Comparison of ENCODE assay signal across 2 cellular contexts in the genomic region with DNA sequence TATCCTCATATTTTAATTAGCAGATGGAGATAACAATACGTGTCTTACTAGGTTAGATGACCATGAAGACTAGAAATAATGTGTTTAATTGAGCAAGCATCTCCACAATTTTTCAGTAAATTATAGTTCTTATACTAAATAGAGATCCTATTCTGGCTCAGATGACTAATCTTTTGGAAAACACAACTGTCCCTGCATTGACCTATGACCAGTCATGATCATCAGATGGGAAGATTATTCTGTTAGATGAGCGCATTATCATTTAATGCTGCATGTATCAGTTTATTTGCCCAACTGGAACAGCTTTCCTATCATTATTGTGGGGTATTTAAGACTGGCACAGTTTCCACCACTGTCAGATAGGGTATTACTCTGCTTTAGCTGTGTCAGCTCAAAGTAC.
TF ChIP-seq lines count a peak whose summit lies in the region.

No MANE protein-coding gene starts in this region.

TF ChIP-seq in SK-N-SH, 30 proteins besides CTCF, POLR2A, EP300 and RAD21 (continued from another document):
- TF ChIP-seq, protein P1, sequence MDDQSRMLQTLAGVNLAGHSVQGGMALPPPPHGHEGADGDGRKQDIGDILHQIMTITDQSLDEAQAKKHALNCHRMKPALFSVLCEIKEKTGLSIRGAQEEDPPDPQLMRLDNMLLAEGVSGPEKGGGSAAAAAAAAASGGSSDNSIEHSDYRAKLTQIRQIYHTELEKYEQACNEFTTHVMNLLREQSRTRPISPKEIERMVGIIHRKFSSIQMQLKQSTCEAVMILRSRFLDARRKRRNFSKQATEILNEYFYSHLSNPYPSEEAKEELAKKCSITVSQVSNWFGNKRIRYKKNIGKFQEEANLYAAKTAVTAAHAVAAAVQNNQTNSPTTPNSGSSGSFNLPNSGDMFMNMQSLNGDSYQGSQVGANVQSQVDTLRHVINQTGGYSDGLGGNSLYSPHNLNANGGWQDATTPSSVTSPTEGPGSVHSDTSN (IDR thresholded peaks at IDR 0.05): 0 out of 2 replicates have a peak, but pooled peaks have one; percentile 3
- TF ChIP-seq FOXM1 (IDR thresholded peaks at IDR 0.05; ENCODE audit: low read depth): no peak
- TF ChIP-seq RXRA (IDR thresholded peaks at IDR 0.05; ENCODE audit: borderline replicate concordance, low read depth): peak; percentile 88
- no peak for TF ChIP-seq TAF1 (IDR thresholded peaks at IDR 0.05; ENCODE audit: borderline replicate concordance, low read depth, low read length)
- peak; percentile 24; the same call in 1 of the 2 replicates for TF ChIP-seq JUND (IDR thresholded peaks at IDR 0.05)
- TF ChIP-seq, protein P2, sequence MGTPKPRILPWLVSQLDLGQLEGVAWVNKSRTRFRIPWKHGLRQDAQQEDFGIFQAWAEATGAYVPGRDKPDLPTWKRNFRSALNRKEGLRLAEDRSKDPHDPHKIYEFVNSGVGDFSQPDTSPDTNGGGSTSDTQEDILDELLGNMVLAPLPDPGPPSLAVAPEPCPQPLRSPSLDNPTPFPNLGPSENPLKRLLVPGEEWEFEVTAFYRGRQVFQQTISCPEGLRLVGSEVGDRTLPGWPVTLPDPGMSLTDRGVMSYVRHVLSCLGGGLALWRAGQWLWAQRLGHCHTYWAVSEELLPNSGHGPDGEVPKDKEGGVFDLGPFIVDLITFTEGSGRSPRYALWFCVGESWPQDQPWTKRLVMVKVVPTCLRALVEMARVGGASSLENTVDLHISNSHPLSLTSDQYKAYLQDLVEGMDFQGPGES (IDR thresholded peaks at IDR 0.05; ENCODE audit: low read depth, low read length): no peak
- no peak for TF ChIP-seq MEF2A (IDR thresholded peaks at IDR 0.05; ENCODE audit: borderline replicate concordance, low read depth)
- no peak for TF ChIP-seq POLR2AphosphoS5 (IDR thresholded peaks at IDR 0.05; ENCODE audit: low read depth, low read length)
- peak; percentile 43; the same call in 1 of the 2 replicates for TF ChIP-seq TCF12 (IDR thresholded peaks at IDR 0.05)
- no peak for TF ChIP-seq RCOR1 (IDR thresholded peaks at IDR 0.05; ENCODE audit: low read length)
- peak; percentile 41; the same call in 1 of the 2 replicates for TF ChIP-seq FOSL2 (IDR thresholded peaks at IDR 0.05; ENCODE audit: borderline replicate concordance, low read depth)
TF ChIP-seq in SK-N-SH: peak in this region for 5.

TF ChIP-seq in SK-N-SH treated with all-trans-retinoic acid at 6 μM for 48 hours, 23 proteins besides CTCF, POLR2A, EP300 and RAD21 (continued from another document):
- TF ChIP-seq, protein P3, sequence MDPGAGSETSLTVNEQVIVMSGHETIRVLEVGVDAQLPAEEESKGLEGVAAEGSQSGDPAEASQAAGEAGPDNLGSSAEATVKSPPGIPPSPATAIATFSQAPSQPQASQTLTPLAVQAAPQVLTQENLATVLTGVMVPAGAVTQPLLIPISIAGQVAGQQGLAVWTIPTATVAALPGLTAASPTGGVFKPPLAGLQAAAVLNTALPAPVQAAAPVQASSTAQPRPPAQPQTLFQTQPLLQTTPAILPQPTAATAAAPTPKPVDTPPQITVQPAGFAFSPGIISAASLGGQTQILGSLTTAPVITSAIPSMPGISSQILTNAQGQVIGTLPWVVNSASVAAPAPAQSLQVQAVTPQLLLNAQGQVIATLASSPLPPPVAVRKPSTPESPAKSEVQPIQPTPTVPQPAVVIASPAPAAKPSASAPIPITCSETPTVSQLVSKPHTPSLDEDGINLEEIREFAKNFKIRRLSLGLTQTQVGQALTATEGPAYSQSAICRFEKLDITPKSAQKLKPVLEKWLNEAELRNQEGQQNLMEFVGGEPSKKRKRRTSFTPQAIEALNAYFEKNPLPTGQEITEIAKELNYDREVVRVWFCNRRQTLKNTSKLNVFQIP (CRISPR knock-in tag; IDR thresholded peaks at IDR 0.05; ENCODE audit: borderline replicate concordance, low read depth): no peak
- no peak for TF ChIP-seq ARNTL (CRISPR knock-in tag; IDR thresholded peaks at IDR 0.05; ENCODE audit: borderline replicate concordance, low read depth)
TF ChIP-seq in SK-N-SH treated with all-trans-retinoic acid at 6 μM for 48 hours: peak in this region for 0.
